In genomic region chr10:92691591-92692084, GRCh38 we compare ENCODE assay signal across 9 cellular contexts. TPM values are rescaled to one million over a fixed set of nuclear protein-coding genes. Genes with fewer than 3 reads are reported as not detected.
DNase-seq lines count a peak whose midpoint lies in the region; TF ChIP-seq lines count a peak whose summit lies in the region.
"Had no signal": no experiment of that assay in that cellular context is flagged by ENCODE, and none has a peak within 500 bp of the region (broad histone marks: within the 10 kb centered on the region; RNA-seq: fewer than 3 reads in every experiment).

No MANE protein-coding gene starts in this region.

- no peaks in the 10 kb centered on the region for H3K79me1 ChIP-seq in mesenchymal stem cell (replicated peaks; ENCODE audit: low read length, poor library complexity, severe bottlenecking)

- H3K36me3 ChIP-seq in colonic mucosa (no peaks in the 10 kb centered on the region), mesenchymal stem cell (ENCODE audit: control insufficient read depth in 1 of 2, insufficient read depth in 2 of 2, low read depth in 1 of 2, low read length in 2 of 2) (peaks cover 0 to 3% of the 10 kb centered on the region in 2 experiments)

- no peak for TF ChIP-seq CTCF in colonic mucosa (IDR thresholded peaks at IDR 0.05)

- H3K4me1 ChIP-seq in colonic mucosa: no peaks in the 10 kb centered on the region
- peaks cover 26% of the 10 kb centered on the region for H3K4me1 ChIP-seq in mesenchymal stem cell (ENCODE audit: control insufficient read depth, insufficient read depth, low read depth, low read length)

- intact Hi-C loops in colonic mucosa (cut with DNase I): no loop called here

- H3K14ac ChIP-seq in mesenchymal stem cell (ENCODE audit: low read length in 2 of 2): no peak overlapping the region

- H3K18ac ChIP-seq in mesenchymal stem cell (ENCODE audit: low read depth in 1 of 2, low read length in 2 of 2): peak overlapping the region; percentile 14 to 67

- H2AK5ac ChIP-seq in mesenchymal stem cell (ENCODE audit: low read length, severe bottlenecking): no peak overlapping the region

- peaks cover 6% of the 10 kb centered on the region for H3K27me3 ChIP-seq in colonic mucosa
- peaks cover 37 to 83% of the 10 kb centered on the region in 2 experiments for H3K27me3 ChIP-seq in mesenchymal stem cell (ENCODE audit: control insufficient read depth in 1 of 2, insufficient read depth in 1 of 2, low read length in 2 of 2)

- peak overlapping the region; percentile 82 for H2BK15ac ChIP-seq in mesenchymal stem cell (ENCODE audit: low read depth, poor library complexity, severe bottlenecking)

- 17% methylated on average over 35 of the region's 35 CpGs for WGBS in mesenchymal stem cell

- H3K27ac ChIP-seq in colonic mucosa (peak overlapping the region; percentile 74), mesenchymal stem cell (ENCODE audit: low read length, poor library complexity, severe bottlenecking) (no peak overlapping the region)

- H4K91ac ChIP-seq in mesenchymal stem cell (ENCODE audit: low read length): peak overlapping the region; percentile 16

- H3K9me3 ChIP-seq in colonic mucosa: no peaks in the 10 kb centered on the region
- no peaks in the 10 kb centered on the region for H3K9me3 ChIP-seq in mesenchymal stem cell (ENCODE audit: control insufficient read depth, low read length)

- H2BK12ac ChIP-seq in mesenchymal stem cell (ENCODE audit: low read length in 2 of 2): no peak overlapping the region

- peak overlapping the region in 1 of 2 experiments; percentile 44 for H3K4ac ChIP-seq in mesenchymal stem cell (ENCODE audit: low read depth in 1 of 2, low read length in 2 of 2)

- no peak overlapping the region for H2AFZ ChIP-seq in mesenchymal stem cell (ENCODE audit: low read depth, low read length)

- no peak overlapping the region for H2BK5ac ChIP-seq in mesenchymal stem cell (ENCODE audit: low read depth, low read length, poor library complexity, severe bottlenecking)

- H2BK120ac ChIP-seq in mesenchymal stem cell (ENCODE audit: low read depth, low read length): peak overlapping the region; percentile 78

- H3K23ac ChIP-seq in mesenchymal stem cell (ENCODE audit: low read length in 2 of 2): no peak overlapping the region

- H3K4me3 ChIP-seq in colonic mucosa: peak overlapping the region; percentile 17
- no peak overlapping the region for H3K4me3 ChIP-seq in mesenchymal stem cell (ENCODE audit: insufficient read depth in 1 of 2, low read depth in 1 of 2, low read length in 2 of 2)

- DNase-seq in stimulated activated CD4-positive, alpha-beta T cell treated with anti-CD3 and anti-CD28 coated beads, Interleukin-15, amount 100 ng/mL, for 24 hours: peak; percentile 24
- DNase-seq in stimulated activated CD4-positive, alpha-beta T cell treated with anti-CD3 and anti-CD28 coated beads, Interleukin-4, amount 100 ng/mL, for 1 hour: no peak
- DNase-seq in colonic mucosa (peak; percentile 26), mesenchymal stem cell (peak; percentile 56), ureter (ENCODE audit: low spot score) (peak; percentile 48), T1000 (lab: John Stamatoyannopoulos, UW) (no peak), NCI-H1930 (lab: John Stamatoyannopoulos, UW) (no peak)
- no peak for DNase-seq in effector CD4-positive, alpha-beta T cell

- H3K4me2 ChIP-seq in mesenchymal stem cell (ENCODE audit: low read length, poor library complexity, severe bottlenecking): no peak overlapping the region

- peak overlapping the region; percentile 50 for H4K8ac ChIP-seq in mesenchymal stem cell (ENCODE audit: low read length)

- H3K9ac ChIP-seq in colonic mucosa (ENCODE audit: low read depth in 2 of 2, low read length in 2 of 2) (peak overlapping the region; percentile 6 to 51), mesenchymal stem cell (ENCODE audit: low read length) (no peak overlapping the region)

RNA-seq across cellular contexts. Expression of gene HHEX, which starts 1.9 kb away (rescaled TPM):
- total RNA-seq in colonic mucosa (1 to 10 TPM; 2.1 to 7.1 TPM), ureter (6.3 TPM)
- polyA plus RNA-seq in mesenchymal stem cell (2013, experiment 1 of 2): 9.0 TPM
- polyA plus RNA-seq in mesenchymal stem cell (2013, experiment 2 of 2): 8.7 TPM
- total RNA-seq: Daoy had no signal

Comparison
In these comparisons a context has a peak if more than half of its experiments do, and no peak if none do; other contexts are left out.
1. DNase-seq: peak in stimulated activated CD4-positive, alpha-beta T cell treated with anti-CD3 and anti-CD28 coated beads, Interleukin-15, amount 100 ng/mL, for 24 hours (single experiment), colonic mucosa (single experiment), mesenchymal stem cell (single experiment) and ureter (single experiment); none in stimulated activated CD4-positive, alpha-beta T cell treated with anti-CD3 and anti-CD28 coated beads, Interleukin-4, amount 100 ng/mL, for 1 hour (single experiment), T1000 (single experiment), NCI-H1930 (0 of 2) and effector CD4-positive, alpha-beta T cell (single experiment).